In genomic region chrX:11792461-11793421, GRCh38 we compare ENCODE assay signal across 8 cellular contexts. TPM values are rescaled to one million over a fixed set of nuclear protein-coding genes. Genes with fewer than 3 reads are reported as not detected.
DNase-seq lines count a peak whose midpoint lies in the region; ATAC-seq lines count a peak whose summit lies in the region.

No MANE protein-coding gene starts in this region.

- CTCF ChIA-PET in CD4-positive, alpha-beta memory T cell (lab: Charles Lee; ENCODE audit: partially characterized antibody), result interaction anchor here (1.2 to 1.3 kb wide), 2 partner anchors 10 to 19 kb away, joined by 3 read pairs; no protein-coding TSS in a partner anchor

- H3K9me3 ChIP-seq in CD4-positive, alpha-beta memory T cell (ENCODE audit: control insufficient read depth in 1 of 2, low read length in 2 of 2), result no peaks in the 10 kb centered on the region

- H3K36me3 Mint-ChIP-seq in CD4-positive, alpha-beta memory T cell, result no peaks in the 10 kb centered on the region

- intact Hi-C loops in CD4-positive, alpha-beta memory T cell (cut with micrococcal nuclease), result loop anchor here (2.0 kb wide), 1 partner anchor 32 kb away; no protein-coding TSS in a partner anchor

- no peaks in the 10 kb centered on the region for H3K27me3 Mint-ChIP-seq in CD4-positive, alpha-beta memory T cell

- no peak overlapping the region for H3K27ac ChIP-seq in CD4-positive, alpha-beta memory T cell (ENCODE audit: low read depth, low read length)

- DNase-seq in CD4-positive, alpha-beta memory T cell, result peak; percentile 32 to 79 (median 45)
- DNase-seq in activated CD8-positive, alpha-beta memory T cell treated with anti-CD3 and anti-CD28 coated beads, Interleukin-2, amount 50 U/mL, for 48 hours, result peak; percentile 70
- DNase-seq in stimulated activated CD4-positive, alpha-beta T cell treated with anti-CD3 and anti-CD28 coated beads, Interleukin-1b, Interleukin-23, amount 100 ng/mL, for 24 hours (ENCODE audit: low read depth in 4 of 4, low spot score in 1 of 4), result peak in 3 of 4 experiments; percentile 37 to 54 (median 49)
- DNase-seq in NCI-H748 (lab: John Stamatoyannopoulos, UW; ENCODE audit: unreplicated experiment), result no peak
- no peak for DNase-seq in NCI-H748 treated with DMSO at 0.1 percent for 48 hours (lab: John Stamatoyannopoulos, UW)
- DNase-seq in AG08395 (ENCODE audit: low spot score), result no peak

- peak overlapping the region in 7 of 8 donors; percentile 13 to 67 (median 33) for H3K4me3 Mint-ChIP-seq in CD4-positive, alpha-beta memory T cell

- H3K27me3 ChIP-seq in CD4-positive, alpha-beta memory T cell (ENCODE audit: insufficient read depth, low read length), result no peaks in the 10 kb centered on the region

- peaks cover 0 to 1% (median 0%) of the 10 kb centered on the region in 8 donors for H3K9me3 Mint-ChIP-seq in CD4-positive, alpha-beta memory T cell

- peaks cover 13% of the 10 kb centered on the region for H3K4me1 ChIP-seq in CD4-positive, alpha-beta memory T cell (ENCODE audit: insufficient read depth, low read length)

- POLR2A ChIA-PET in CD4-positive, alpha-beta memory T cell (lab: Charles Lee; ENCODE audit: partially characterized antibody), result interaction anchor here (0.8 kb wide), 1 partner anchor 33 kb away, joined by 3 read pairs; no protein-coding TSS in a partner anchor

- no peaks in the 10 kb centered on the region for H3K36me3 ChIP-seq in CD4-positive, alpha-beta memory T cell (ENCODE audit: insufficient read depth, low read length)

- no peak overlapping the region for H3K4me3 ChIP-seq in CD4-positive, alpha-beta memory T cell (ENCODE audit: low read length in 2 of 2)

- H3K4me1 Mint-ChIP-seq in CD4-positive, alpha-beta memory T cell, result peaks cover 16 to 31% (median 16%) of the 10 kb centered on the region in 4 donors

- H3K27ac Mint-ChIP-seq in CD4-positive, alpha-beta memory T cell, result peak overlapping the region; percentile 44 to 84 (median 67)

- ATAC-seq in GM19463 (IDR thresholded peaks at IDR 0.05; ENCODE audit: unreplicated experiment), result peak; percentile 77
- ATAC-seq in HG03521 (IDR thresholded peaks at IDR 0.05; ENCODE audit: unreplicated experiment), result peak; percentile 78

RNA-seq across cellular contexts. Expression of gene MSL3, which starts 34.7 kb away (rescaled TPM):
- total RNA-seq in CD4-positive, alpha-beta memory T cell, result 100 to 1,000 TPM; 129 to 140 TPM
- 10 to 100 TPM; 62.6 to 72.9 TPM for polyA plus RNA-seq in CD4-positive, alpha-beta memory T cell

Comparison
In these comparisons a context has a peak if more than half of its experiments do, and no peak if none do; other contexts are left out.
1. DNase-seq: peak in CD4-positive, alpha-beta memory T cell (5 of 5), activated CD8-positive, alpha-beta memory T cell treated with anti-CD3 and anti-CD28 coated beads, Interleukin-2, amount 50 U/mL, for 48 hours (single experiment) and stimulated activated CD4-positive, alpha-beta T cell treated with anti-CD3 and anti-CD28 coated beads, Interleukin-1b, Interleukin-23, amount 100 ng/mL, for 24 hours (3 of 4); none in NCI-H748 (single experiment), NCI-H748 treated with DMSO at 0.1 percent for 48 hours (single experiment) and AG08395 (single experiment).